In the genomic region with DNA sequence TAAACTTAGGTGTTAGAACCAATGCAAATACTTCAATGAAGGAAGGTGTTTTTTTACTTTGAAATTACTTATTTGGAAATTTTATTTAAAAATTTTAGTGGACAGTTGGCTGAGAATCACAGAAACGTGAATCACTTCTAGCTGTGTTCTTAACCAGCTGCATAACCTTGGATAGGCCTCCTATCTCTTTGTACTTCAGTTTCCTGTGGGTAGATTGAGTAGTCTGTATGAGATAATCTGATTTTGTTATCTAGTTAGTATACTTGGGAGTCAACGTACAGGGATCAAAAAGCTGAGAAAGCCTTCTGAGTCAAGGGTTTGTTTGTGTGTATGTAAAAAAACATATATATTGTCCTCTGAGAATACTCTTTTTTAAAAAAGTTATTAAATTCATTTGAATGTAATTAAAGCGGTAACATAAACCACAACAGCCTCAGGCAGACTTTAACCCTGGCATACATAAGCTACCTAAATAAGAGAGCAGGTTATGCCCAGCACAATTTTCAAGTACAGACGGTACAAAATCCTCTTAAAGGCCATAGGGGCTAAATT, we compare ENCODE assay signal across 13 cellular contexts. TPM values are rescaled to one million over a fixed set of nuclear protein-coding genes. Genes with fewer than 3 reads are reported as not detected.
A peak's percentile ranks its signal among the peaks of the same experiment; 100 is the strongest.
DNase-seq lines count a peak whose midpoint lies in the region; ATAC-seq and TF ChIP-seq lines count a peak whose summit lies in the region.
"Had no signal": no experiment of that assay in that cellular context is flagged by ENCODE, and none has a peak within 500 bp of the region (broad histone marks: within the 10 kb centered on the region; RNA-seq: fewer than 3 reads in every experiment).

No MANE protein-coding gene starts in this region.

- peak overlapping the region; percentile 94 for H3K4me3 Mint-ChIP-seq in activated CD4-positive, alpha-beta T cell treated with anti-CD3 and anti-CD28 coated beads for 36 hours
- peak overlapping the region; percentile 87 for H3K4me3 Mint-ChIP-seq in activated naive CD8-positive, alpha-beta T cell treated with anti-CD3 and anti-CD28 coated beads, Interleukin-2, amount 50 U/mL, for 24 hours
- peak overlapping the region; percentile 54 for H3K4me3 Mint-ChIP-seq in neural crest cell
- H3K4me3 Mint-ChIP-seq: activated CD4-positive, alpha-beta memory T cell treated with anti-CD3 and anti-CD28 coated beads, Interleukin-2, amount 10 ng/mL, durations not matched to agents 7 days and 5 days had no signal

- DNase-seq in activated CD4-positive, alpha-beta T cell treated with anti-CD3 and anti-CD28 coated beads for 36 hours: no peak
- no peak for DNase-seq in activated CD4-positive, alpha-beta T cell treated with anti-CD3 and anti-CD28 coated beads, Interleukin-2, amount 50 U/mL, for 1 hour
- peak; percentile 57 for DNase-seq in NCI-H526 treated with DMSO at 0.1 percent for 48 hours (lab: John Stamatoyannopoulos, UW)
- no peak for DNase-seq in activated naive CD8-positive, alpha-beta T cell treated with anti-CD3 and anti-CD28 coated beads, Interleukin-2, amount 50 U/mL, for 24 hours
- no peak for DNase-seq in neural crest cell (ENCODE audit: low read depth, low spot score)
- DNase-seq in NCI-H2227 (lab: John Stamatoyannopoulos, UW; ENCODE audit: unreplicated experiment): no peak
- DNase-seq in ACHN: no peak
- DNase-seq: activated CD4-positive, alpha-beta memory T cell treated with anti-CD3 and anti-CD28 coated beads, Interleukin-2, amount 10 ng/mL, durations not matched to agents 7 days and 5 days; NCI-H2107 had no signal

- ATAC-seq in activated CD4-positive, alpha-beta T cell treated with anti-CD3 and anti-CD28 coated beads for 36 hours: no peak
- ATAC-seq in activated naive CD8-positive, alpha-beta T cell treated with anti-CD3 and anti-CD28 coated beads, Interleukin-2, amount 50 U/mL, for 24 hours: no peak
- ATAC-seq in GM18517 (IDR thresholded peaks at IDR 0.05; ENCODE audit: unreplicated experiment): no peak
- ATAC-seq: activated naive CD4-positive, alpha-beta T cell treated with anti-CD3 and anti-CD28 coated beads, Interleukin-2, amount 50 U/mL, for 72 hours; mucosa of descending colon had no signal

- in situ Hi-C loops in ACHN (cut with HindIII; ENCODE audit: low pct_ligation_motif_present, low pct_unique_long_range_greater_than_20kb, low sequenced_read_pairs): no loop called here

- no peaks in the 10 kb centered on the region for H3K27me3 Mint-ChIP-seq in activated CD4-positive, alpha-beta T cell treated with anti-CD3 and anti-CD28 coated beads for 36 hours
- no peaks in the 10 kb centered on the region for H3K27me3 Mint-ChIP-seq in activated naive CD8-positive, alpha-beta T cell treated with anti-CD3 and anti-CD28 coated beads, Interleukin-2, amount 50 U/mL, for 24 hours
- H3K27me3 Mint-ChIP-seq in neural crest cell (ENCODE audit: low read depth): peaks cover 2% of the 10 kb centered on the region

- CTCF ChIA-PET in activated CD4-positive, alpha-beta T cell treated with anti-CD3 and anti-CD28 coated beads for 36 hours (lab: Charles Lee): interaction anchor here (0.8 to 2.5 kb wide), 3 partner anchors 38 to 376 kb away, joined by 3 to 6 read pairs (median 3); a partner anchor contains a TSS

- peaks cover 55% of the 10 kb centered on the region for H3K4me1 Mint-ChIP-seq in activated CD4-positive, alpha-beta T cell treated with anti-CD3 and anti-CD28 coated beads for 36 hours
- peaks cover 56% of the 10 kb centered on the region for H3K4me1 Mint-ChIP-seq in activated naive CD8-positive, alpha-beta T cell treated with anti-CD3 and anti-CD28 coated beads, Interleukin-2, amount 50 U/mL, for 24 hours
- peaks cover 25% of the 10 kb centered on the region for H3K4me1 Mint-ChIP-seq in neural crest cell

- no peak overlapping the region for H3K27ac Mint-ChIP-seq in activated CD4-positive, alpha-beta T cell treated with anti-CD3 and anti-CD28 coated beads for 36 hours
- no peak overlapping the region for H3K27ac Mint-ChIP-seq in activated naive CD8-positive, alpha-beta T cell treated with anti-CD3 and anti-CD28 coated beads, Interleukin-2, amount 50 U/mL, for 24 hours
- H3K27ac Mint-ChIP-seq in neural crest cell (ENCODE audit: unreplicated experiment): no peak overlapping the region
- H3K27ac Mint-ChIP-seq: activated CD4-positive, alpha-beta memory T cell treated with anti-CD3 and anti-CD28 coated beads, Interleukin-2, amount 10 ng/mL, durations not matched to agents 7 days and 5 days had no signal

- no peaks in the 10 kb centered on the region for H3K9me3 Mint-ChIP-seq in activated CD4-positive, alpha-beta T cell treated with anti-CD3 and anti-CD28 coated beads for 36 hours (ENCODE audit: low read depth)
- peaks cover 5% of the 10 kb centered on the region for H3K9me3 Mint-ChIP-seq in activated naive CD8-positive, alpha-beta T cell treated with anti-CD3 and anti-CD28 coated beads, Interleukin-2, amount 50 U/mL, for 24 hours
- H3K9me3 Mint-ChIP-seq in neural crest cell: no peaks in the 10 kb centered on the region
- H3K9me3 Mint-ChIP-seq: activated CD4-positive, alpha-beta memory T cell treated with anti-CD3 and anti-CD28 coated beads, Interleukin-2, amount 10 ng/mL, durations not matched to agents 7 days and 5 days; activated naive CD4-positive, alpha-beta T cell treated with anti-CD3 and anti-CD28 coated beads, Interleukin-2, amount 50 U/mL, for 72 hours had no signal

- H3K36me3 Mint-ChIP-seq in activated CD4-positive, alpha-beta T cell treated with anti-CD3 and anti-CD28 coated beads for 36 hours (ENCODE audit: low read depth): peaks cover 35% of the 10 kb centered on the region
- peaks cover 31% of the 10 kb centered on the region for H3K36me3 Mint-ChIP-seq in activated naive CD8-positive, alpha-beta T cell treated with anti-CD3 and anti-CD28 coated beads, Interleukin-2, amount 50 U/mL, for 24 hours (ENCODE audit: low read depth)
- H3K36me3 Mint-ChIP-seq in neural crest cell (ENCODE audit: low read depth): peaks cover 8% of the 10 kb centered on the region

- intact Hi-C loops in activated CD4-positive, alpha-beta T cell treated with anti-CD3 and anti-CD28 coated beads for 36 hours (cut with DNase I, micrococcal nuclease): loop anchor here (5.0 kb wide), 2 partner anchors 105 to 220 kb away; no protein-coding TSS in a partner anchor

- POLR2A ChIA-PET in activated CD4-positive, alpha-beta T cell treated with anti-CD3 and anti-CD28 coated beads for 36 hours (lab: Charles Lee): interaction anchor here (0.7 kb wide), 1 partner anchor 33 kb away, joined by 4 read pairs; no protein-coding TSS in a partner anchor

- TF ChIP-seq CTCF in neural crest cell (conservative IDR thresholded peaks at IDR 0.05): no peak

RNA-seq across cellular contexts. Expression of a gene that starts 38.1 kb away (rescaled TPM):
- total RNA-seq in activated CD4-positive, alpha-beta T cell treated with anti-CD3 and anti-CD28 coated beads for 36 hours: 10 to 100 TPM; 29.9 to 50.2 TPM
- total RNA-seq in neural crest cell: 21.6 and 21.9 TPM in 2 replicates

RNA-seq across cellular contexts. Expression of a gene that starts 48.2 kb away (rescaled TPM):
- total RNA-seq in activated CD4-positive, alpha-beta T cell treated with anti-CD3 and anti-CD28 coated beads for 36 hours: under 1 TPM; 0.21 to 0.51 TPM
- total RNA-seq in neural crest cell: 18.1 and 19.5 TPM in 2 replicates
- total RNA-seq: tibial nerve had no signal

Comparison
In these comparisons a context has a peak if more than half of its experiments do, and no peak if none do; other contexts are left out.
1. RNA of a gene that starts 48.2 kb away (total RNA-seq): 18.1 to 19.5 TPM in neural crest cell; 0.21 to 0.51 TPM in activated CD4-positive, alpha-beta T cell treated with anti-CD3 and anti-CD28 coated beads for 36 hours; every median in the first group is over 10 times any median in the second.
2. Peak in every context shown above with its lines, with median percentiles within 50 percentile points of each other: H3K4me3 Mint-ChIP-seq.